Comparison of ENCODE assay signal across 12 cellular contexts in genomic region chr7:20141666-20142065, GRCh38.
DNase-seq lines count a peak whose midpoint lies in the region; FAIRE-seq and TF ChIP-seq lines count a peak whose summit lies in the region.
"Had no signal": no experiment of that assay in that cellular context is flagged by ENCODE, and none has a peak within 500 bp of the region (broad histone marks: within the 10 kb centered on the region; RNA-seq: fewer than 3 reads in every experiment).

No MANE protein-coding gene starts in this region.

- peak overlapping the region; percentile 20 for H2AFZ ChIP-seq in neuron (ENCODE audit: low read depth, low read length)

- H3K4me3 ChIP-seq in neuron (ENCODE audit: low read length) = no peak overlapping the region
- H3K4me3 ChIP-seq: upper lobe of right lung had no signal

- TF ChIP-seq POLR2A in H54 (IDR thresholded peaks at IDR 0.05; ENCODE audit: low read depth, low read length) = no peak
- TF ChIP-seq POLR2A in GM12891 (IDR thresholded peaks at IDR 0.05; ENCODE audit: low read depth, low read length) = no peak

- FAIRE-seq in H54 (lab: Jason Lieb, UNC) (peak; percentile 60), GM12891 (lab: Jason Lieb, UNC) (no peak)

- no peaks in the 10 kb centered on the region for H3K27me3 ChIP-seq in neuron (ENCODE audit: insufficient read depth, low read length)
- H3K27me3 ChIP-seq: upper lobe of right lung had no signal

- peaks cover 4% of the 10 kb centered on the region for H3K27me3 Mint-ChIP-seq in activated naive CD8-positive, alpha-beta T cell treated with anti-CD3 and anti-CD28 coated beads for 36 hours
- H3K27me3 Mint-ChIP-seq: activated naive CD8-positive, alpha-beta T cell had no signal

- no peaks in the 10 kb centered on the region for H3K4me1 Mint-ChIP-seq in activated naive CD8-positive, alpha-beta T cell treated with anti-CD3 and anti-CD28 coated beads for 36 hours

- H3K9me3 ChIP-seq in neuron (ENCODE audit: low read length) = no peaks in the 10 kb centered on the region
- H3K9me3 ChIP-seq: upper lobe of right lung had no signal

- no peak overlapping the region for H3K27ac Mint-ChIP-seq in activated naive CD8-positive, alpha-beta T cell treated with anti-CD3 and anti-CD28 coated beads for 36 hours
- H3K27ac Mint-ChIP-seq: activated naive CD8-positive, alpha-beta T cell had no signal

- no peaks in the 10 kb centered on the region for H3K36me3 ChIP-seq in neuron (ENCODE audit: insufficient read depth, low read length)
- H3K36me3 ChIP-seq: upper lobe of right lung had no signal

- DNase-seq in H54 (ENCODE audit: insufficient read length, low spot score) (no peak), NCI-H2029 (lab: John Stamatoyannopoulos, UW) (peak; percentile 96), astrocyte of the hippocampus (ENCODE audit: low read depth, low spot score) (peak; percentile 48), NCI-H1694 (lab: John Stamatoyannopoulos, UW) (no peak), GM12891 (ENCODE audit: insufficient read length, low spot score) (no peak)
- DNase-seq in activated naive CD8-positive, alpha-beta T cell treated with anti-CD3 and anti-CD28 coated beads for 36 hours = no peak
- DNase-seq in activated CD4-positive, alpha-beta T cell treated with anti-CD3 and anti-CD28 coated beads, Interleukin-2, amount 50 U/mL, for 48 hours = no peak
- DNase-seq: dorsolateral prefrontal cortex, HCEC 1CT, upper lobe of right lung had no signal

- H3K9me3 Mint-ChIP-seq in activated naive CD8-positive, alpha-beta T cell treated with anti-CD3 and anti-CD28 coated beads for 36 hours = no peaks in the 10 kb centered on the region

- H3K4me3 Mint-ChIP-seq in activated naive CD8-positive, alpha-beta T cell treated with anti-CD3 and anti-CD28 coated beads for 36 hours = no peak overlapping the region
- H3K4me3 Mint-ChIP-seq: activated naive CD8-positive, alpha-beta T cell had no signal

- no peaks in the 10 kb centered on the region for H3K36me3 Mint-ChIP-seq in activated naive CD8-positive, alpha-beta T cell treated with anti-CD3 and anti-CD28 coated beads for 36 hours
- H3K36me3 Mint-ChIP-seq: activated naive CD8-positive, alpha-beta T cell had no signal

- peaks cover 30% of the 10 kb centered on the region for H3K4me1 ChIP-seq in neuron (ENCODE audit: insufficient read depth, low read length)
- H3K4me1 ChIP-seq: upper lobe of right lung had no signal

TF ChIP-seq in GM12891, 5 proteins besides CTCF, POLR2A, EP300 and RAD21:
- TF ChIP-seq SPI1 (IDR thresholded peaks at IDR 0.05; ENCODE audit: low read depth, low read length) = no peak
- no peak for TF ChIP-seq POLR2AphosphoS5 (IDR thresholded peaks at IDR 0.05; ENCODE audit: low read depth, low read length)
- no peak for TF ChIP-seq TAF1 (IDR thresholded peaks at IDR 0.05; ENCODE audit: low read depth, low read length)
- TF ChIP-seq PAX5 (IDR thresholded peaks at IDR 0.05; ENCODE audit: insufficient read depth, low read length, severe bottlenecking) = no peak
- TF ChIP-seq POU2F2 (IDR thresholded peaks at IDR 0.05; ENCODE audit: low read depth, low read length) = no peak
TF ChIP-seq in GM12891: peak in this region for 0.

Comparison
In these comparisons a context has a peak if more than half of its experiments do, and no peak if none do; other contexts are left out.
1. DNase-seq: peak in NCI-H2029 (single experiment) and astrocyte of the hippocampus (single experiment); none in H54 (single experiment), NCI-H1694 (single experiment), activated naive CD8-positive, alpha-beta T cell treated with anti-CD3 and anti-CD28 coated beads for 36 hours (single experiment), activated CD4-positive, alpha-beta T cell treated with anti-CD3 and anti-CD28 coated beads, Interleukin-2, amount 50 U/mL, for 48 hours (0 of 2) and GM12891 (single experiment).